ENCODE assay signal across 12 cellular contexts in the genomic region with DNA sequence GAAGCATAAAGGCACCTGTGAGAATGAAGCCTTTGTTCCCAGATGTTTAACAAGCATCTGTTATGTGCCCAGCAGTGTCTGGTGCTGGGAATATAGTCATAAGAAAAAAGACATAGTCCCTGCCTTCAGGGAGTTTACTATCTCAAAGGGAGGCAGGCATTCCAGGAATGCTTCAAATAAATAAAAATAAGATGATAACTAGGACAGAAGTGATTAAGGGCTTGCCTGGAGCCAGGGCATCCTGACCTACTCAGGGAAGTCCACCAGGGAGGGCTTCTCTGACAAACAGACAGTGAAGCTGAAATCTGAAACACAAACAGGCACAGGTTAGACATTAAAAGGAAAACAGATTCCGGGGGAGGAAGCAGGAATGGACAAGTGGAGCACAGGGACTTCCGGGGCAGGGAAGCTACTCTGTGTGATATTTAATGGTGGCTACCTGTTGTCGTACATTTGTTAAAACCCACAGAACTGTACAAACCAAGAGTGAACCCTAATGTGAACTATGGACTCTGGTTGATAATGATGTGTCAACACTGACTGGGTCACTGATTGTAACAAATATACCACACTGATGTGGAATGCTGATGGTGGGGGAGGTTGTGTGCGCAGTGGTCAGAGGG. TPM values are rescaled to one million over a fixed set of nuclear protein-coding genes. Genes with fewer than 3 reads are reported as not detected.
DNase-seq lines count a peak whose midpoint lies in the region; ATAC-seq and TF ChIP-seq lines count a peak whose summit lies in the region.
"Had no signal": no experiment of that assay in that cellular context is flagged by ENCODE, and none has a peak within 500 bp of the region (broad histone marks: within the 10 kb centered on the region; RNA-seq: fewer than 3 reads in every experiment).

No MANE protein-coding gene starts in this region.

- peak overlapping the region; percentile 11 to 90 for H3K27ac Mint-ChIP-seq in effector memory CD8-positive, alpha-beta T cell
- peak overlapping the region in 6 of 10 donors; percentile 25 to 77 (median 58) for H3K27ac Mint-ChIP-seq in naive thymus-derived CD8-positive, alpha-beta T cell
- H3K27ac Mint-ChIP-seq in CD14-positive monocyte, result peak overlapping the region in 1 of 7 donors; percentile 59
- H3K27ac Mint-ChIP-seq: activated CD4-positive, alpha-beta memory T cell treated with anti-CD3 and anti-CD28 coated beads for 36 hours had no signal

- no peak overlapping the region for H3K4me3 ChIP-seq in ACC112 (ENCODE audit: low read depth, low read length)

- no peak for TF ChIP-seq CTCF in CD14-positive monocyte (IDR thresholded peaks at IDR 0.05)

- no peak for ATAC-seq in effector memory CD8-positive, alpha-beta T cell (replicated peaks)
- ATAC-seq in naive thymus-derived CD8-positive, alpha-beta T cell, result no peak
- ATAC-seq in HG03045 (IDR thresholded peaks at IDR 0.05; ENCODE audit: unreplicated experiment), result no peak
- ATAC-seq: Right ventricle myocardium inferior had no signal

- peaks cover 6% of the 10 kb centered on the region for H3K36me3 Mint-ChIP-seq in effector memory CD8-positive, alpha-beta T cell (ENCODE audit: insufficient read depth)
- peaks cover 0 to 4% (median 0%) of the 10 kb centered on the region in 3 donors for H3K36me3 Mint-ChIP-seq in naive thymus-derived CD8-positive, alpha-beta T cell
- H3K36me3 Mint-ChIP-seq in CD14-positive monocyte, result peaks cover 0 to 3% of the 10 kb centered on the region in 2 donors
- H3K36me3 Mint-ChIP-seq: activated CD4-positive, alpha-beta memory T cell treated with anti-CD3 and anti-CD28 coated beads for 36 hours had no signal

- POLR2A ChIA-PET in naive thymus-derived CD8-positive, alpha-beta T cell (lab: Charles Lee), result no interaction called here

- H3K27ac ChIP-seq in ACC112 (ENCODE audit: low read depth, low read length), result peak overlapping the region; percentile 81

- H3K4me1 Mint-ChIP-seq in effector memory CD8-positive, alpha-beta T cell (ENCODE audit: low read depth in 2 of 2), result peaks cover 15 to 17% of the 10 kb centered on the region in 2 donors
- H3K4me1 Mint-ChIP-seq in naive thymus-derived CD8-positive, alpha-beta T cell, result peaks cover 11 to 20% (median 15%) of the 10 kb centered on the region in 4 donors
- peaks cover 33% of the 10 kb centered on the region for H3K4me1 Mint-ChIP-seq in CD14-positive monocyte

- no peaks in the 10 kb centered on the region for H3K27me3 ChIP-seq in ACC112 (ENCODE audit: insufficient read depth, low read length)

- intact Hi-C loops in CD14-positive monocyte (cut with micrococcal nuclease), result no loop called here

- H2AFZ ChIP-seq in ACC112 (ENCODE audit: low read length, unreplicated experiment), result no peak overlapping the region

- peaks cover 30 to 70% of the 10 kb centered on the region in 2 donors for H3K27me3 Mint-ChIP-seq in effector memory CD8-positive, alpha-beta T cell
- peaks cover 2 to 32% (median 10%) of the 10 kb centered on the region in 5 donors for H3K27me3 Mint-ChIP-seq in naive thymus-derived CD8-positive, alpha-beta T cell
- H3K27me3 Mint-ChIP-seq in CD14-positive monocyte (ENCODE audit: low read depth in 3 of 3), result peaks cover 16 to 23% (median 19%) of the 10 kb centered on the region in 3 donors

- H3K36me3 ChIP-seq in ACC112 (ENCODE audit: insufficient read depth, low read length), result peaks cover 7% of the 10 kb centered on the region; the same call in 1 of the 2 replicates

- DNase-seq in HK-2 (ENCODE audit: unreplicated experiment) (peak; percentile 22), CD14-positive monocyte (ENCODE audit: low spot score) (no peak), DMS79 treated with DMSO at 0.1 percent for 48 hours (lab: John Stamatoyannopoulos, UW) (no peak), NCI-H1092 treated with DMSO at 0.1 percent for 48 hours (lab: John Stamatoyannopoulos, UW) (no peak)
- DNase-seq in effector memory CD8-positive, alpha-beta T cell, result no peak
- no peak for DNase-seq in naive thymus-derived CD8-positive, alpha-beta T cell
- DNase-seq: activated CD4-positive, alpha-beta memory T cell treated with anti-CD3 and anti-CD28 coated beads for 36 hours; NCI-H187; occipital lobe had no signal

- peaks cover 25% of the 10 kb centered on the region for H3K79me2 ChIP-seq in ACC112 (ENCODE audit: control insufficient read depth, insufficient read depth, low read length, unreplicated experiment)

- H3K9me3 Mint-ChIP-seq in effector memory CD8-positive, alpha-beta T cell, result no peaks in the 10 kb centered on the region
- H3K9me3 Mint-ChIP-seq in naive thymus-derived CD8-positive, alpha-beta T cell, result no peaks in the 10 kb centered on the region
- peaks cover 0 to 1% (median 0%) of the 10 kb centered on the region in 7 donors for H3K9me3 Mint-ChIP-seq in CD14-positive monocyte
- H3K9me3 Mint-ChIP-seq: activated CD4-positive, alpha-beta memory T cell treated with anti-CD3 and anti-CD28 coated beads for 36 hours had no signal

- peak overlapping the region; percentile 53 to 58 for H3K4me3 Mint-ChIP-seq in effector memory CD8-positive, alpha-beta T cell
- H3K4me3 Mint-ChIP-seq in naive thymus-derived CD8-positive, alpha-beta T cell, result peak overlapping the region in 7 of 10 donors; percentile 17 to 82 (median 50)
- H3K4me3 Mint-ChIP-seq in CD14-positive monocyte, result peak overlapping the region in 1 of 2 donors; percentile 62
- H3K4me3 Mint-ChIP-seq: activated CD4-positive, alpha-beta memory T cell treated with anti-CD3 and anti-CD28 coated beads for 36 hours had no signal

- H3K4me1 ChIP-seq in ACC112 (ENCODE audit: control insufficient read depth, insufficient read depth, low read length, unreplicated experiment), result peaks cover 69% of the 10 kb centered on the region

RNA-seq across cellular contexts. Expression of a gene that starts 53.3 kb away (rescaled TPM):
- total RNA-seq in naive thymus-derived CD8-positive, alpha-beta T cell, result 1 to 10 TPM; 1.4 to 2.8 TPM
- polyA plus RNA-seq in naive thymus-derived CD8-positive, alpha-beta T cell, result under 1 TPM in 2 of 3 donors, not detected in 1; 0.27 to 0.46 TPM
- polyA plus RNA-seq in CD14-positive monocyte, result 1 to 10 TPM in 1 of 2 donors, under 1 TPM in 1; 0.68 to 1.0 TPM
